In genomic region chr9:94525396-94526035, GRCh38 we compare ENCODE assay signal across 22 cellular contexts.
"Had no signal": no experiment of that assay in that cellular context is flagged by ENCODE, and none has a peak within 500 bp of the region (broad histone marks: within the 10 kb centered on the region; RNA-seq: fewer than 3 reads in every experiment).

No MANE protein-coding gene starts in this region.

- DNase-seq: cortex of kidney; effector CD8-positive, alpha-beta T cell; effector memory CD8-positive, alpha-beta T cell; endodermal cell; erythroblast; esophagus squamous epithelium; foreskin fibroblast; foreskin melanocyte; gastrocnemius medialis; glutamatergic neuron; head of caudate nucleus; heart right ventricle; hippocampal formation; left cardiac atrium; left lung; left ventricle myocardium superior; lower lobe of right lung; mesenchymal stem cell; mucosa of descending colon; naive B cell; naive thymus-derived CD8-positive, alpha-beta T cell had no signal

- H3K4me1 ChIP-seq: esophagus squamous epithelium, gastrocnemius medialis, heart right ventricle, left lung, lower lobe of right lung had no signal

- H3K9me3 ChIP-seq: esophagus squamous epithelium, gastrocnemius medialis, left lung, lower lobe of right lung, mucosa of descending colon had no signal

- H3K36me3 ChIP-seq: esophagus squamous epithelium, gastrocnemius medialis, heart right ventricle, left lung, lower lobe of right lung had no signal

- H3K27ac ChIP-seq: epithelial cell of prostate, esophagus squamous epithelium, gastrocnemius medialis, heart right ventricle, left lung, lower lobe of right lung had no signal

- H3K4me3 ChIP-seq: esophagus squamous epithelium, gastrocnemius medialis, heart right ventricle, left lung, lower lobe of right lung, mucosa of descending colon had no signal

- H3K27me3 ChIP-seq: esophagus squamous epithelium, gastrocnemius medialis had no signal
